11 cellular contexts compared by ENCODE assay signal in genomic region chr1:100631015-100631521, GRCh38.
DNase-seq lines count a peak whose midpoint lies in the region; ATAC-seq and TF ChIP-seq lines count a peak whose summit lies in the region.
"Had no signal": no experiment of that assay in that cellular context is flagged by ENCODE, and none has a peak within 500 bp of the region (broad histone marks: within the 10 kb centered on the region; RNA-seq: fewer than 3 reads in every experiment).

No MANE protein-coding gene starts in this region.

- intact Hi-C loops in mammary epithelial cell (cut with micrococcal nuclease) (no loop called here), prostate gland (cut with DNase I) (no loop called here)

- no peaks in the 10 kb centered on the region for H3K79me2 ChIP-seq in GM23248 (ENCODE audit: insufficient read depth)
- no peaks in the 10 kb centered on the region for H3K79me2 ChIP-seq in mammary epithelial cell (ENCODE audit: insufficient read depth, low read length)

- DNase-seq in GM23248 (peak; percentile 89), NCI-H69 (lab: John Stamatoyannopoulos, UW) (peak; percentile 5), mammary epithelial cell (peak; percentile 90), renal cortical epithelial cell (ENCODE audit: low read depth) (peak; percentile 95), prostate gland (ENCODE audit: low spot score) (no peak)
- DNase-seq: left ventricle myocardium superior; NCI-H2029 treated with DMSO at 0.1 percent for 48 hours; spleen; stimulated activated naive CD4-positive, alpha-beta T cell treated with Interleukin-2 at 50 U/mL for 16 hours had no signal

- H3K36me3 ChIP-seq in GM23248 (ENCODE audit: low read depth), result no peaks in the 10 kb centered on the region
- H3K36me3 ChIP-seq in mammary epithelial cell (ENCODE audit: insufficient read depth, low read length), result no peaks in the 10 kb centered on the region
- no peaks in the 10 kb centered on the region for H3K36me3 ChIP-seq in prostate gland
- H3K36me3 ChIP-seq: spleen had no signal

- no peaks in the 10 kb centered on the region for H4K20me1 ChIP-seq in GM23248 (ENCODE audit: insufficient read depth)
- H4K20me1 ChIP-seq in mammary epithelial cell (ENCODE audit: insufficient read depth, low read length), result no peaks in the 10 kb centered on the region

- H3K9ac ChIP-seq in GM23248 (peak overlapping the region; percentile 33), mammary epithelial cell (ENCODE audit: insufficient read depth, low read length) (no peak overlapping the region)

- WGBS in GM23248 (ENCODE audit: low coverage in 1 of 2, low lambda C conversion rate in 2 of 2, missing lambda C conversion rate in 2 of 2), 2 experiments, result 11 to 21% methylated on average over 4 of the region's 4 CpGs
- 20% methylated on average over 4 of the region's 4 CpGs for WGBS in mammary epithelial cell (ENCODE audit: low coverage, missing lambda C conversion rate)
- WGBS in prostate gland, result 72% methylated on average over 4 of the region's 4 CpGs

- BruUV-seq in mammary epithelial cell (replicated peaks; lab: Mats Ljungman, UMichigan), result no TSS peak

- H3K9me3 ChIP-seq in GM23248 (ENCODE audit: low read depth), result no peaks in the 10 kb centered on the region
- H3K9me3 ChIP-seq in mammary epithelial cell (replicated peaks; ENCODE audit: insufficient read depth, low read length), result no peaks in the 10 kb centered on the region
- no peaks in the 10 kb centered on the region for H3K9me3 ChIP-seq in prostate gland
- H3K9me3 ChIP-seq: spleen had no signal

- in situ Hi-C loops in GM23248 (cut with MboI), result no loop called here
- in situ Hi-C loops in mammary epithelial cell (cut with MboI; ENCODE audit: low sequenced_read_pairs in 2 of 2), result no loop called here

- H3K27ac ChIP-seq in GM23248 (peak overlapping the region; percentile 96), mammary epithelial cell (ENCODE audit: insufficient read depth, low read depth, low read length) (peak overlapping the region; percentile 38), prostate gland (no peak overlapping the region)

- H3K27me3 ChIP-seq in GM23248 (replicated peaks; ENCODE audit: insufficient read depth), result no peaks in the 10 kb centered on the region
- H3K27me3 ChIP-seq in mammary epithelial cell (ENCODE audit: insufficient read depth, low read length), result no peaks in the 10 kb centered on the region
- no peaks in the 10 kb centered on the region for H3K27me3 ChIP-seq in prostate gland (replicated peaks; ENCODE audit: insufficient read depth)
- H3K27me3 ChIP-seq: spleen had no signal

- no peaks in the 10 kb centered on the region for H3K9me2 ChIP-seq in GM23248 (ENCODE audit: insufficient read depth)

- H2AFZ ChIP-seq in GM23248 (peak overlapping the region; percentile 24; the same call in 1 of the 2 replicates), mammary epithelial cell (ENCODE audit: low read depth, low read length) (peak overlapping the region; percentile 41)

- TF ChIP-seq POLR2A in prostate gland (IDR thresholded peaks at IDR 0.05), result no peak

- peaks cover 53% of the 10 kb centered on the region for H3F3A ChIP-seq in GM23248 (ENCODE audit: insufficient read depth)

- no peak for TF ChIP-seq CTCF in mammary epithelial cell (conservative IDR thresholded peaks at IDR 0.05 in 1 of 2, IDR thresholded peaks at IDR 0.05 in 1 of 2; ENCODE audit: extremely low read depth in 1 of 2, insufficient read depth in 1 of 2, low read depth in 1 of 2, low read length in 2 of 2)
- no peak for TF ChIP-seq CTCF in prostate gland (IDR thresholded peaks at IDR 0.05)

- dilution Hi-C loops in mammary epithelial cell (cut with HindIII; ENCODE audit: low sequenced_read_pairs), result no loop called here

- CTCF ChIA-PET in mammary epithelial cell (lab: Charles Lee; ENCODE audit: low non-redundant PET), result no interaction called here

- H3K4me3 ChIP-seq in GM23248 (peak overlapping the region; percentile 7; the same call in 1 of the 2 replicates), mammary epithelial cell (replicated peaks in 1 of 3; ENCODE audit: insufficient read depth in 1 of 3, low read depth in 2 of 3, low read length in 3 of 3) (no peak overlapping the region), prostate gland (no peak overlapping the region)
- H3K4me3 ChIP-seq: spleen had no signal

- H3K4me1 ChIP-seq in GM23248 (ENCODE audit: insufficient read depth), result peaks cover 56% of the 10 kb centered on the region
- peaks cover 38% of the 10 kb centered on the region for H3K4me1 ChIP-seq in mammary epithelial cell (ENCODE audit: insufficient read depth, low read length)
- H3K4me1 ChIP-seq in prostate gland (replicated peaks), result no peaks in the 10 kb centered on the region

- ATAC-seq in GM18867 (IDR thresholded peaks at IDR 0.05; ENCODE audit: unreplicated experiment) (no peak), HG02885 (IDR thresholded peaks at IDR 0.05; ENCODE audit: poor library complexity, unreplicated experiment) (no peak)
- ATAC-seq: left ventricle myocardium superior had no signal

- H3K4me2 ChIP-seq in GM23248 (ENCODE audit: unreplicated experiment) (peak overlapping the region; percentile 48), mammary epithelial cell (ENCODE audit: insufficient read depth, low read depth, low read length) (peak overlapping the region; percentile 38)

Comparison
In these comparisons a context has a peak if more than half of its experiments do, and no peak if none do; other contexts are left out.
1. H3K27ac ChIP-seq: peak in GM23248 (single experiment) and mammary epithelial cell (single experiment); none in prostate gland (0 of 2).